ENCODE assay signal across 8 cellular contexts in genomic region chr3:48560648-48561018, GRCh38. TPM values are rescaled to one million over a fixed set of nuclear protein-coding genes. Genes with fewer than 3 reads are reported as not detected.
DNase-seq lines count a peak whose midpoint lies in the region; TF ChIP-seq lines count a peak whose summit lies in the region.

No MANE protein-coding gene starts in this region.

- peak overlapping the region; percentile 28; the same call in 1 of the 2 replicates for H3K9ac ChIP-seq in OCI-LY3 (ENCODE audit: low read length)
- no peak overlapping the region for H3K9ac ChIP-seq in rectal smooth muscle tissue (ENCODE audit: low read length)

- H3K4me2 ChIP-seq in OCI-LY3 (ENCODE audit: low read length), result peak overlapping the region; percentile 55

- peak; percentile 54 for DNase-seq in EH (ENCODE audit: low read depth)
- peak; percentile 9 for DNase-seq in fibroblast of peridontal ligament (ENCODE audit: extremely low read depth)
- DNase-seq in immature natural killer cell, result no peak
- DNase-seq in erythroblast (lab: John Stamatoyannopoulos, UW), result no peak
- no peak for DNase-seq in NCI-H1092 treated with DMSO at 0.1 percent for 48 hours (lab: John Stamatoyannopoulos, UW)
- no peak for DNase-seq in NOMO-1 treated with DMSO at 0.1 percent for 48 hours (lab: John Stamatoyannopoulos, UW; ENCODE audit: unreplicated experiment)

- H3K4me3 ChIP-seq in OCI-LY3 (ENCODE audit: low read length) (peak overlapping the region; percentile 63), rectal smooth muscle tissue (ENCODE audit: low read length) (peak overlapping the region; percentile 52)

- H3K4me1 ChIP-seq in OCI-LY3 (ENCODE audit: low read length) (peaks cover 40% of the 10 kb centered on the region), rectal smooth muscle tissue (ENCODE audit: control insufficient read depth, insufficient read depth, low read length) (peaks cover 10% of the 10 kb centered on the region)

- peaks cover 6% of the 10 kb centered on the region for H3K79me2 ChIP-seq in OCI-LY3 (ENCODE audit: low read length)

- TF ChIP-seq POLR2A in erythroblast (IDR thresholded peaks at IDR 0.05; ENCODE audit: low read length), result no peak

- no peaks in the 10 kb centered on the region for H3K9me3 ChIP-seq in OCI-LY3 (ENCODE audit: insufficient read depth, low read length)

- no peaks in the 10 kb centered on the region for H3K36me3 Mint-ChIP-seq in immature natural killer cell

- TF ChIP-seq CTCF in OCI-LY3 (IDR thresholded peaks at IDR 0.05; ENCODE audit: low read depth, low read length), result no peak

- H3K27ac Mint-ChIP-seq in immature natural killer cell, result no peak overlapping the region

- peak overlapping the region; percentile 77; the same call in 1 of the 2 replicates for H2AFZ ChIP-seq in OCI-LY3 (ENCODE audit: low read depth, low read length)

- peaks cover 27 to 33% of the 10 kb centered on the region in 2 donors for H3K4me1 Mint-ChIP-seq in immature natural killer cell

- no peaks in the 10 kb centered on the region for H4K20me1 ChIP-seq in OCI-LY3 (ENCODE audit: insufficient read depth, low read length)

- H3K36me3 ChIP-seq in OCI-LY3 (replicated peaks; ENCODE audit: low read depth, low read length), result peaks cover 3% of the 10 kb centered on the region
- H3K36me3 ChIP-seq in rectal smooth muscle tissue (ENCODE audit: control insufficient read depth, insufficient read depth, low read length), result no peaks in the 10 kb centered on the region

- H3K27ac ChIP-seq in OCI-LY3 (ENCODE audit: low read length) (0 out of 2 replicates have a peak overlapping the region, but pooled peaks have one; percentile 14), rectal smooth muscle tissue (ENCODE audit: low read depth, low read length) (peak overlapping the region; percentile 48)

- no peaks in the 10 kb centered on the region for H3K27me3 ChIP-seq in OCI-LY3 (ENCODE audit: low read depth, low read length)
- no peaks in the 10 kb centered on the region for H3K27me3 ChIP-seq in rectal smooth muscle tissue (ENCODE audit: control insufficient read depth, insufficient read depth, low read length)

- peak overlapping the region in 1 of 5 donors; percentile 28 for H3K4me3 Mint-ChIP-seq in immature natural killer cell

- H3K27me3 Mint-ChIP-seq in immature natural killer cell (ENCODE audit: low read depth in 3 of 3), result peaks cover 2 to 7% (median 5%) of the 10 kb centered on the region in 3 donors

- H3K9me3 Mint-ChIP-seq in immature natural killer cell, result no peaks in the 10 kb centered on the region

RNA-seq across cellular contexts. Expression of gene UCN2, which starts 2.9 kb away (rescaled TPM):
- polyA plus RNA-seq in immature natural killer cell, result not detected

RNA-seq across cellular contexts. Expression of gene PFKFB4, which starts 4.0 kb away (rescaled TPM):
- polyA plus RNA-seq in immature natural killer cell, result under 1 TPM in 2 of 3 donors, not detected in 1; 0.17 to 0.78 TPM

RNA-seq across cellular contexts. Expression of gene COL7A1, which starts 34.5 kb away (rescaled TPM):
- not detected for polyA plus RNA-seq in immature natural killer cell

RNA-seq across cellular contexts. Expression of gene UQCRC1, which starts 48.8 kb away (rescaled TPM):
- polyA plus RNA-seq in immature natural killer cell, result 100 to 1,000 TPM; 189 to 544 (median 231) TPM

RNA-seq across cellular contexts. Expression of gene SHISA5, which starts 56.7 kb away (rescaled TPM):
- 100 to 1,000 TPM; 351 to 618 (median 505) TPM for polyA plus RNA-seq in immature natural killer cell

Comparison
In these comparisons a context has a peak if more than half of its experiments do, and no peak if none do; other contexts are left out.
1. DNase-seq: peak in EH (single experiment) and fibroblast of peridontal ligament (single experiment); none in immature natural killer cell (0 of 3), erythroblast (0 of 2), NCI-H1092 treated with DMSO at 0.1 percent for 48 hours (single experiment) and NOMO-1 treated with DMSO at 0.1 percent for 48 hours (single experiment).